In genomic region chr1:89739013-89739843, GRCh38 we compare ENCODE assay signal across 9 cellular contexts.
DNase-seq lines count a peak whose midpoint lies in the region; ATAC-seq, FAIRE-seq and TF ChIP-seq lines count a peak whose summit lies in the region.
"Had no signal": no experiment of that assay in that cellular context is flagged by ENCODE, and none has a peak within 500 bp of the region (broad histone marks: within the 10 kb centered on the region; RNA-seq: fewer than 3 reads in every experiment).

No MANE protein-coding gene starts in this region.

- DNase-seq in T-cell, result peak in 4 of 34 experiments; percentile 17 to 34 (median 31)
- peak in 1 of 3 experiments; percentile 15 for DNase-seq in effector memory CD8-positive, alpha-beta T cell
- peak; percentile 41 to 45 for DNase-seq in stimulated activated CD4-positive, alpha-beta T cell treated with anti-CD3 and anti-CD28 coated beads, Interleukin-4, amount 100 ng/mL, for 4 hours
- no peak for DNase-seq in GM19238 (ENCODE audit: insufficient read length, low spot score)
- no peak for DNase-seq in GM12891 (ENCODE audit: insufficient read length, low spot score)
- DNase-seq: kidney had no signal

- CTCF ChIA-PET in T-cell (lab: Charles Lee), result interaction anchor here in 1 of 2 donors (0.6 to 1.6 kb wide), 4 partner anchors 13 to 117 kb away, joined by 3 to 5 read pairs (median 4); no protein-coding TSS in a partner anchor

- ATAC-seq in GM21529 (IDR thresholded peaks at IDR 0.05; ENCODE audit: unreplicated experiment), result peak; percentile 67
- ATAC-seq in T-cell (replicated peaks in 1 of 4), result peak; percentile 52 to 67 (median 62)
- ATAC-seq in effector memory CD8-positive, alpha-beta T cell (replicated peaks), result peak; percentile 58
- ATAC-seq in HG03095 (IDR thresholded peaks at IDR 0.05; ENCODE audit: unreplicated experiment), result no peak
- no peak for ATAC-seq in GM18498 (IDR thresholded peaks at IDR 0.05; ENCODE audit: unreplicated experiment)

- TF ChIP-seq POLR2A in GM12891 (IDR thresholded peaks at IDR 0.05; ENCODE audit: low read depth, low read length), result no peak

- H3K4me1 Mint-ChIP-seq in T-cell, result peaks cover 34 to 39% (median 34%) of the 10 kb centered on the region in 3 donors
- peaks cover 38 to 48% of the 10 kb centered on the region in 2 donors for H3K4me1 Mint-ChIP-seq in effector memory CD8-positive, alpha-beta T cell (ENCODE audit: low read depth in 2 of 2)

- no peak for FAIRE-seq in GM12891 (lab: Jason Lieb, UNC)
- FAIRE-seq: kidney had no signal

- peak overlapping the region; percentile 92 to 95 for H3K27ac Mint-ChIP-seq in T-cell
- peak overlapping the region; percentile 92 to 97 for H3K27ac Mint-ChIP-seq in effector memory CD8-positive, alpha-beta T cell

- H3K27me3 Mint-ChIP-seq in T-cell, result no peaks in the 10 kb centered on the region
- H3K27me3 Mint-ChIP-seq in effector memory CD8-positive, alpha-beta T cell, result no peaks in the 10 kb centered on the region

- H3K9me3 Mint-ChIP-seq in T-cell, result peaks cover 0 to 4% (median 0%) of the 10 kb centered on the region in 3 donors
- H3K9me3 Mint-ChIP-seq in effector memory CD8-positive, alpha-beta T cell, result no peaks in the 10 kb centered on the region

- H3K4me3 Mint-ChIP-seq in T-cell, result peak overlapping the region in 2 of 3 donors; percentile 3 to 25
- peak overlapping the region; percentile 57 to 75 for H3K4me3 Mint-ChIP-seq in effector memory CD8-positive, alpha-beta T cell

- POLR2A ChIA-PET in T-cell (lab: Charles Lee), result interaction anchor here in 1 of 2 donors (0.6 kb wide), 1 partner anchor 561 kb away, joined by 3 read pairs; no protein-coding TSS in a partner anchor

- H3K36me3 Mint-ChIP-seq in T-cell, result no peaks in the 10 kb centered on the region
- H3K36me3 Mint-ChIP-seq in effector memory CD8-positive, alpha-beta T cell (ENCODE audit: insufficient read depth), result peaks cover 4% of the 10 kb centered on the region

TF ChIP-seq in GM12891, 5 proteins besides CTCF, POLR2A, EP300 and RAD21:
- TF ChIP-seq PAX5 (IDR thresholded peaks at IDR 0.05; ENCODE audit: insufficient read depth, low read length, severe bottlenecking) (no peak), POLR2AphosphoS5 (IDR thresholded peaks at IDR 0.05; ENCODE audit: low read depth, low read length) (no peak), SPI1 (IDR thresholded peaks at IDR 0.05; ENCODE audit: low read depth, low read length) (no peak)
TF ChIP-seq in GM12891: peak in this region for 0.

Comparison
In these comparisons a context has a peak if more than half of its experiments do, and no peak if none do; other contexts are left out.
1. ATAC-seq: peak in GM21529 (single experiment), T-cell (4 of 4) and effector memory CD8-positive, alpha-beta T cell (single experiment); none in HG03095 (single experiment) and GM18498 (single experiment).
2. DNase-seq: peak in stimulated activated CD4-positive, alpha-beta T cell treated with anti-CD3 and anti-CD28 coated beads, Interleukin-4, amount 100 ng/mL, for 4 hours (2 of 2); none in GM19238 (single experiment) and GM12891 (single experiment).